In genomic region chr17:78719630-78720298, GRCh38 we compare ENCODE assay signal across 1 cellular context.
TF ChIP-seq lines count a peak whose summit lies in the region.

No MANE protein-coding gene starts in this region.

TF ChIP-seq in GM23338, 12 proteins besides CTCF, POLR2A, EP300 and RAD21 (continued from another document):
- TF ChIP-seq, protein P1, sequence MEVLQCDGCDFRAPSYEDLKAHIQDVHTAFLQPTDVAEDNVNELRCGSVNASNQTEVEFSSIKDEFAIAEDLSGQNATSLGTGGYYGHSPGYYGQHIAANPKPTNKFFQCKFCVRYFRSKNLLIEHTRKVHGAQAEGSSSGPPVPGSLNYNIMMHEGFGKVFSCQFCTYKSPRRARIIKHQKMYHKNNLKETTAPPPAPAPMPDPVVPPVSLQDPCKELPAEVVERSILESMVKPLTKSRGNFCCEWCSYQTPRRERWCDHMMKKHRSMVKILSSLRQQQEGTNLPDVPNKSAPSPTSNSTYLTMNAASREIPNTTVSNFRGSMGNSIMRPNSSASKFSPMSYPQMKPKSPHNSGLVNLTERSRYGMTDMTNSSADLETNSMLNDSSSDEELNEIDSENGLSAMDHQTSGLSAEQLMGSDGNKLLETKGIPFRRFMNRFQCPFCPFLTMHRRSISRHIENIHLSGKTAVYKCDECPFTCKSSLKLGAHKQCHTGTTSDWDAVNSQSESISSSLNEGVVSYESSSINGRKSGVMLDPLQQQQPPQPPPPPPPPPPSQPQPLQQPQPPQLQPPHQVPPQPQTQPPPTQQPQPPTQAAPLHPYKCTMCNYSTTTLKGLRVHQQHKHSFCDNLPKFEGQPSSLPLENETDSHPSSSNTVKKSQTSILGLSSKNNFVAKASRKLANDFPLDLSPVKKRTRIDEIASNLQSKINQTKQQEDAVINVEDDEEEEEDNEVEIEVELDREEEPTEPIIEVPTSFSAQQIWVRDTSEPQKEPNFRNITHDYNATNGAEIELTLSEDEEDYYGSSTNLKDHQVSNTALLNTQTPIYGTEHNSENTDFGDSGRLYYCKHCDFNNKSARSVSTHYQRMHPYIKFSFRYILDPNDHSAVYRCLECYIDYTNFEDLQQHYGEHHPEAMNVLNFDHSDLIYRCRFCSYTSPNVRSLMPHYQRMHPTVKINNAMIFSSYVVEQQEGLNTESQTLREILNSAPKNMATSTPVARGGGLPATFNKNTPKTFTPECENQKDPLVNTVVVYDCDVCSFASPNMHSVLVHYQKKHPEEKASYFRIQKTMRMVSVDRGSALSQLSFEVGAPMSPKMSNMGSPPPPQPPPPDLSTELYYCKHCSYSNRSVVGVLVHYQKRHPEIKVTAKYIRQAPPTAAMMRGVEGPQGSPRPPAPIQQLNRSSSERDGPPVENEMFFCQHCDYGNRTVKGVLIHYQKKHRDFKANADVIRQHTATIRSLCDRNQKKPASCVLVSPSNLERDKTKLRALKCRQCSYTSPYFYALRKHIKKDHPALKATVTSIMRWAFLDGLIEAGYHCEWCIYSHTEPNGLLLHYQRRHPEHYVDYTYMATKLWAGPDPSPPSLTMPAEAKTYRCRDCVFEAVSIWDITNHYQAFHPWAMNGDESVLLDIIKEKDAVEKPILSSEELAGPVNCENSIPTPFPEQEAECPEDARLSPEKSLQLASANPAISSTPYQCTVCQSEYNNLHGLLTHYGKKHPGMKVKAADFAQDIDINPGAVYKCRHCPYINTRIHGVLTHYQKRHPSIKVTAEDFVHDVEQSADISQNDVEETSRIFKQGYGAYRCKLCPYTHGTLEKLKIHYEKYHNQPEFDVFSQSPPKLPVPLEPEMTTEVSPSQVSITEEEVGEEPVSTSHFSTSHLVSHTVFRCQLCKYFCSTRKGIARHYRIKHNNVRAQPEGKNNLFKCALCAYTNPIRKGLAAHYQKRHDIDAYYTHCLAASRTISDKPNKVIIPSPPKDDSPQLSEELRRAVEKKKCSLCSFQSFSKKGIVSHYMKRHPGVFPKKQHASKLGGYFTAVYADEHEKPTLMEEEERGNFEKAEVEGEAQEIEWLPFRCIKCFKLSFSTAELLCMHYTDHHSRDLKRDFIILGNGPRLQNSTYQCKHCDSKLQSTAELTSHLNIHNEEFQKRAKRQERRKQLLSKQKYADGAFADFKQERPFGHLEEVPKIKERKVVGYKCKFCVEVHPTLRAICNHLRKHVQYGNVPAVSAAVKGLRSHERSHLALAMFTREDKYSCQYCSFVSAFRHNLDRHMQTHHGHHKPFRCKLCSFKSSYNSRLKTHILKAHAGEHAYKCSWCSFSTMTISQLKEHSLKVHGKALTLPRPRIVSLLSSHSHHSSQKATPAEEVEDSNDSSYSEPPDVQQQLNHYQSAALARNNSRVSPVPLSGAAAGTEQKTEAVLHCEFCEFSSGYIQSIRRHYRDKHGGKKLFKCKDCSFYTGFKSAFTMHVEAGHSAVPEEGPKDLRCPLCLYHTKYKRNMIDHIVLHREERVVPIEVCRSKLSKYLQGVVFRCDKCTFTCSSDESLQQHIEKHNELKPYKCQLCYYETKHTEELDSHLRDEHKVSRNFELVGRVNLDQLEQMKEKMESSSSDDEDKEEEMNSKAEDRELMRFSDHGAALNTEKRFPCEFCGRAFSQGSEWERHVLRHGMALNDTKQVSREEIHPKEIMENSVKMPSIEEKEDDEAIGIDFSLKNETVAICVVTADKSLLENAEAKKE (CRISPR knock-in tag; IDR thresholded peaks at IDR 0.05), result no peak
- TF ChIP-seq EZH2phosphoT487 (IDR thresholded peaks at IDR 0.05; ENCODE audit: unreplicated experiment) (no peak), STAT1 (IDR thresholded peaks at IDR 0.05; ENCODE audit: unreplicated experiment) (no peak), NANOG (IDR thresholded peaks at IDR 0.05; ENCODE audit: borderline replicate concordance) (no peak), POLR2AphosphoS5 (IDR thresholded peaks at IDR 0.05; ENCODE audit: low read depth) (no peak), ZNF114 (CRISPR knock-in tag; IDR thresholded peaks at IDR 0.05) (no peak), JUNB (IDR thresholded peaks at IDR 0.05; ENCODE audit: unreplicated experiment) (no peak), EZH2 (IDR thresholded peaks at IDR 0.05; ENCODE audit: low read depth, unreplicated experiment) (no peak)
- TF ChIP-seq, protein P2, sequence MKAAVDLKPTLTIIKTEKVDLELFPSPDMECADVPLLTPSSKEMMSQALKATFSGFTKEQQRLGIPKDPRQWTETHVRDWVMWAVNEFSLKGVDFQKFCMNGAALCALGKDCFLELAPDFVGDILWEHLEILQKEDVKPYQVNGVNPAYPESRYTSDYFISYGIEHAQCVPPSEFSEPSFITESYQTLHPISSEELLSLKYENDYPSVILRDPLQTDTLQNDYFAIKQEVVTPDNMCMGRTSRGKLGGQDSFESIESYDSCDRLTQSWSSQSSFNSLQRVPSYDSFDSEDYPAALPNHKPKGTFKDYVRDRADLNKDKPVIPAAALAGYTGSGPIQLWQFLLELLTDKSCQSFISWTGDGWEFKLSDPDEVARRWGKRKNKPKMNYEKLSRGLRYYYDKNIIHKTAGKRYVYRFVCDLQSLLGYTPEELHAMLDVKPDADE (IDR thresholded peaks at IDR 0.05), result no peak
